In genomic region chr5:159331099-159331973, GRCh38 we compare ENCODE assay signal across 8 cellular contexts. TPM values are rescaled to one million over a fixed set of nuclear protein-coding genes. Genes with fewer than 3 reads are reported as not detected.
DNase-seq lines count a peak whose midpoint lies in the region; ATAC-seq, FAIRE-seq and TF ChIP-seq lines count a peak whose summit lies in the region.

No MANE protein-coding gene starts in this region.

- peak overlapping the region; percentile 44 for H3K4me3 ChIP-seq in MG63
- peak overlapping the region; percentile 14 to 57 (median 36); a peak in 4 of 6 replicates for H3K4me3 ChIP-seq in HepG2 (replicated peaks in 1 of 3; ENCODE audit: insufficient read depth in 1 of 3, low read depth in 2 of 3, low read length in 3 of 3)

- no TSS peak for BruUV-seq in HepG2 (replicated peaks; lab: Mats Ljungman, UMichigan)

- H3K9me3 ChIP-seq in MG63 (no peaks in the 10 kb centered on the region), HepG2 (ENCODE audit: low read length) (no peaks in the 10 kb centered on the region)

- no peak overlapping the region for H3K9ac ChIP-seq in HepG2 (ENCODE audit: insufficient read depth, low read depth, low read length)

- TF ChIP-seq EP300 in HepG2 (IDR thresholded peaks at IDR 0.05; ENCODE audit: low read depth in 2 of 2, low read length in 2 of 2) (no peak), HepG2 (CRISPR knock-in tag; IDR thresholded peaks at IDR 0.05; ENCODE audit: borderline replicate concordance) (no peak)

- H4K20me1 ChIP-seq in HepG2 (ENCODE audit: insufficient read depth, low read length): no peaks in the 10 kb centered on the region

- in situ Hi-C loops in HepG2 (cut with HindIII; ENCODE audit: extremely low pct_ligation_motif_present, low pct_unique_long_range_greater_than_20kb): no loop called here

- no peak for FAIRE-seq in HepG2 (lab: Jason Lieb, UNC)

- DNase-seq in DMS53 treated with DMSO at 0.1 percent for 48 hours (lab: John Stamatoyannopoulos, UW; ENCODE audit: unreplicated experiment) (peak; percentile 38), MG63 (peak; percentile 80), cerebellum (ENCODE audit: low spot score) (peak; percentile 41), HepG2 (ENCODE audit: low spot score) (no peak), cortex of kidney (lab: John Stamatoyannopoulos, UW) (no peak)
- peak; percentile 80 for DNase-seq in activated CD4-positive, CD25-positive, alpha-beta regulatory T cell treated with anti-CD3 and anti-CD28 coated beads, Interleukin-2, amount 50 U/mL, for 72 hours
- peak in 2 of 3 donors; percentile 48 to 73 for DNase-seq in stimulated activated CD4-positive, alpha-beta T cell treated with anti-CD3 and anti-CD28 coated beads, TNF-alpha, amount 100 ng/mL, for 1 hour (ENCODE audit: low read depth in 3 of 3, low spot score in 1 of 3)

- WGBS in HepG2 (ENCODE audit: low lambda C conversion rate): 38% methylated on average over 8 of the region's 50 CpGs

- TF ChIP-seq RAD21 in HepG2 (CRISPR knock-in tag; IDR thresholded peaks at IDR 0.05): no peak

- H3K4me1 ChIP-seq in HepG2 (ENCODE audit: insufficient read depth, low read length): 0 out of 2 replicates have a peak, but pooled peaks cover 4% of the 10 kb centered on the region

- H2AFZ ChIP-seq in HepG2 (ENCODE audit: low read length): no peak overlapping the region

- H3K4me2 ChIP-seq in HepG2 (ENCODE audit: low read depth, low read length): peak overlapping the region; percentile 67

- CTCF ChIA-PET in HepG2 (lab: Yijun Ruan, JAX; ENCODE audit: low intra/inter-chr PET ratio, low total read pairs): no interaction called here

- peak; percentile 81 for TF ChIP-seq CTCF in HepG2 (CRISPR knock-in tag; IDR thresholded peaks at IDR 0.05)

- H3K27ac ChIP-seq in HepG2 (ENCODE audit: extremely low read length, insufficient read depth, low read length): no peak overlapping the region

- H3K36me3 ChIP-seq in MG63 (no peaks in the 10 kb centered on the region), HepG2 (replicated peaks in 1 of 2; ENCODE audit: control insufficient read depth in 1 of 2, insufficient read depth in 2 of 2, low read length in 2 of 2) (no peaks in the 10 kb centered on the region)

- H3K27me3 ChIP-seq in MG63: no peaks in the 10 kb centered on the region
- peaks cover 0 to 12% of the 10 kb centered on the region in 2 experiments; a peak in 2 of 5 replicates for H3K27me3 ChIP-seq in HepG2 (ENCODE audit: control insufficient read depth in 1 of 2, insufficient read depth in 2 of 2, low read length in 2 of 2)

- POLR2A ChIA-PET in HepG2 (lab: Yijun Ruan, JAX): no interaction called here

- ATAC-seq in GM21717 (IDR thresholded peaks at IDR 0.05; ENCODE audit: unreplicated experiment) (peak; percentile 71), HepG2 (peak; percentile 95)

- intact Hi-C loops in HepG2 (cut with micrococcal nuclease; ENCODE audit: unreplicated experiment): loop anchor here (5.0 kb wide), 1 partner anchor 331 kb away; no protein-coding TSS in a partner anchor

- no peak for TF ChIP-seq POLR2A in HepG2 (IDR thresholded peaks at IDR 0.05; ENCODE audit: insufficient read depth in 1 of 2, low read depth in 2 of 2, low read length in 2 of 2)

- no peaks in the 10 kb centered on the region for H3K79me2 ChIP-seq in HepG2 (ENCODE audit: insufficient read depth, low read length)

TF ChIP-seq in HepG2, 621 proteins besides CTCF, POLR2A, EP300 and RAD21 (continues in another document):
- TF ChIP-seq SOX6 (IDR thresholded peaks at IDR 0.05) (no peak), SOX6 (CRISPR knock-in tag; IDR thresholded peaks at IDR 0.05) (0 out of 2 replicates have a peak, but pooled peaks have one; percentile 29), ZMYM4 (CRISPR knock-in tag; IDR thresholded peaks at IDR 0.05) (peak; percentile 35; the same call in 1 of the 2 replicates), GABPB1 (CRISPR knock-in tag; IDR thresholded peaks at IDR 0.05) (peak; percentile 40; the same call in 1 of the 2 replicates), ZFX (CRISPR knock-in tag; IDR thresholded peaks at IDR 0.05; ENCODE audit: low read depth) (peak; percentile 47), ZNF687 (CRISPR knock-in tag; IDR thresholded peaks at IDR 0.05) (peak; percentile 52), ZMYM3 (CRISPR knock-in tag; IDR thresholded peaks at IDR 0.05) (peak; percentile 48; the same call in 1 of the 2 replicates), ZBTB8A (CRISPR knock-in tag; IDR thresholded peaks at IDR 0.05; ENCODE audit: borderline replicate concordance, low read depth) (no peak), ZFY (CRISPR knock-in tag; IDR thresholded peaks at IDR 0.05) (peak; percentile 18; the same call in 1 of the 2 replicates), KDM2A (CRISPR knock-in tag; IDR thresholded peaks at IDR 0.05; ENCODE audit: borderline replicate concordance, low read depth) (0 out of 2 replicates have a peak, but pooled peaks have one; percentile 21), BHLHE40 (IDR thresholded peaks at IDR 0.05; ENCODE audit: low read length) (peak; percentile 59; the same call in 1 of the 2 replicates), RBM39 (IDR thresholded peaks at IDR 0.05; ENCODE audit: low read depth, low read length, poor library complexity, severe bottlenecking) (peak; percentile 42)
- TF ChIP-seq, protein P1, sequence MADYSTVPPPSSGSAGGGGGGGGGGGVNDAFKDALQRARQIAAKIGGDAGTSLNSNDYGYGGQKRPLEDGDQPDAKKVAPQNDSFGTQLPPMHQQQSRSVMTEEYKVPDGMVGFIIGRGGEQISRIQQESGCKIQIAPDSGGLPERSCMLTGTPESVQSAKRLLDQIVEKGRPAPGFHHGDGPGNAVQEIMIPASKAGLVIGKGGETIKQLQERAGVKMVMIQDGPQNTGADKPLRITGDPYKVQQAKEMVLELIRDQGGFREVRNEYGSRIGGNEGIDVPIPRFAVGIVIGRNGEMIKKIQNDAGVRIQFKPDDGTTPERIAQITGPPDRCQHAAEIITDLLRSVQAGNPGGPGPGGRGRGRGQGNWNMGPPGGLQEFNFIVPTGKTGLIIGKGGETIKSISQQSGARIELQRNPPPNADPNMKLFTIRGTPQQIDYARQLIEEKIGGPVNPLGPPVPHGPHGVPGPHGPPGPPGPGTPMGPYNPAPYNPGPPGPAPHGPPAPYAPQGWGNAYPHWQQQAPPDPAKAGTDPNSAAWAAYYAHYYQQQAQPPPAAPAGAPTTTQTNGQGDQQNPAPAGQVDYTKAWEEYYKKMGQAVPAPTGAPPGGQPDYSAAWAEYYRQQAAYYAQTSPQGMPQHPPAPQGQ (CRISPR knock-in tag; IDR thresholded peaks at IDR 0.05; ENCODE audit: borderline replicate concordance): no peak

RNA-seq across cellular contexts. Expression of gene IL12B, which starts 1.0 kb away (rescaled TPM):
- not detected in 2 replicates for total RNA-seq in MG63 (2014; rRNA removed; shearing (Covaris generic); ENCODE audit: low replicate concordance)
- not detected for total RNA-seq in cerebellum
- total RNA-seq in HepG2 (2016; rRNA removed; fragmentation: Illumina TruSeq; extraction: Trizol): not detected in 2 replicates
- total RNA-seq in HepG2 (2016; cell fraction: cytosol; rRNA removed; fragmentation: Illumina TruSeq; extraction: Trizol; ENCODE audit: low read depth): not detected in 2 replicates
- total RNA-seq in HepG2 (2016; cell fraction: insoluble cytoplasmic fraction; rRNA removed; fragmentation: Illumina TruSeq; extraction: Trizol): not detected in 2 replicates
- total RNA-seq in HepG2 (2016; cell fraction: membrane; rRNA removed; fragmentation: Illumina TruSeq; extraction: Trizol): not detected in 2 replicates
- not detected in 2 replicates for total RNA-seq in HepG2 (2016; cell fraction: nucleus; rRNA removed; fragmentation: Illumina TruSeq; extraction: Trizol)
- not detected in 2 replicates for polyA plus RNA-seq in HepG2 (2011; rRNA removed)
- not detected in 2 replicates for polyA plus RNA-seq in HepG2 (2011; cell fraction: cytosol; rRNA removed)
- polyA plus RNA-seq in HepG2 (2011; cell fraction: nucleus; rRNA removed): not detected in 2 replicates
- not detected in 2 replicates for polyA plus RNA-seq in HepG2 (2012)
- polyA plus RNA-seq in HepG2 (2016; cell fraction: cytosol; fragmentation: Illumina TruSeq; extraction: Trizol; ENCODE audit: low read depth): not detected in 2 replicates
- not detected in 2 replicates for polyA plus RNA-seq in HepG2 (2016; cell fraction: insoluble cytoplasmic fraction; fragmentation: Illumina TruSeq; extraction: Trizol; ENCODE audit: low read depth)
- not detected in 2 replicates for polyA plus RNA-seq in HepG2 (2016; cell fraction: membrane; fragmentation: Illumina TruSeq; extraction: Trizol; ENCODE audit: low read depth)
- polyA plus RNA-seq in HepG2 (2016; cell fraction: nucleus; fragmentation: Illumina TruSeq; extraction: Trizol; ENCODE audit: insufficient read depth, low read depth): not detected in 2 replicates
- not detected in 2 replicates for polyA minus RNA-seq in HepG2 (2011; rRNA and poly(A)+ RNA removed; ENCODE audit: low replicate concordance)
- not detected in 2 replicates for polyA minus RNA-seq in HepG2 (2011; cell fraction: cytosol; rRNA and poly(A)+ RNA removed)
- not detected in 2 replicates for polyA minus RNA-seq in HepG2 (2011; cell fraction: nucleus; rRNA and poly(A)+ RNA removed)

Comparison
In these comparisons a context has a peak if more than half of its experiments do, and no peak if none do; other contexts are left out.
1. DNase-seq: peak in DMS53 treated with DMSO at 0.1 percent for 48 hours (single experiment), MG63 (single experiment), activated CD4-positive, CD25-positive, alpha-beta regulatory T cell treated with anti-CD3 and anti-CD28 coated beads, Interleukin-2, amount 50 U/mL, for 72 hours (single experiment), cerebellum (single experiment) and stimulated activated CD4-positive, alpha-beta T cell treated with anti-CD3 and anti-CD28 coated beads, TNF-alpha, amount 100 ng/mL, for 1 hour (2 of 3); none in HepG2 (single experiment) and cortex of kidney (single experiment).